In genomic region chr16:75379911-75380847, GRCh38 we compare ENCODE assay signal across 8 cellular contexts. TPM values are rescaled to one million over a fixed set of nuclear protein-coding genes. Genes with fewer than 3 reads are reported as not detected.
A peak's percentile ranks its signal among the peaks of the same experiment; 100 is the strongest.
DNase-seq lines count a peak whose midpoint lies in the region; ATAC-seq and TF ChIP-seq lines count a peak whose summit lies in the region.

No MANE protein-coding gene starts in this region.

- intact Hi-C loops in activated B cell treated with CpG ODN at 0.5 μM for 24 hours (cut with micrococcal nuclease) (loop anchor here (1.0 to 10.0 kb wide), 7 partner anchors 53 to 1810 kb away; partner anchors contain the start of genes CFDP1, CTRB1, GABARAPL2 and MLKL), left colon (cut with DNase I, micrococcal nuclease) (no loop called here), ascending aorta (cut with DNase I) (loop anchor here (5.0 kb wide), 1 partner anchor 38 kb away; no protein-coding TSS in a partner anchor)

- H3K4me3 Mint-ChIP-seq in activated B cell treated with CpG ODN at 0.5 μM for 24 hours, result peak overlapping the region; percentile 48

- no peaks in the 10 kb centered on the region for H3K9me3 ChIP-seq in BLaER1
- no peaks in the 10 kb centered on the region for H3K9me3 ChIP-seq in ascending aorta

- no peak overlapping the region for H3K27ac Mint-ChIP-seq in activated B cell treated with CpG ODN at 0.5 μM for 24 hours

- CTCF ChIA-PET in activated B cell treated with CpG ODN at 0.5 μM for 24 hours (lab: Charles Lee), result interaction anchor here (0.9 to 4.6 kb wide), 6 partner anchors 144 to 269 kb away, joined by 3 to 21 read pairs (median 4); no protein-coding TSS in a partner anchor

- H3K9me3 Mint-ChIP-seq in activated B cell treated with CpG ODN at 0.5 μM for 24 hours, result no peaks in the 10 kb centered on the region

- H3K4me1 ChIP-seq in BLaER1, result peaks cover 18% of the 10 kb centered on the region
- H3K4me1 ChIP-seq in ascending aorta, result peaks cover 0 to 6% of the 10 kb centered on the region in 2 donors

- H3K4me3 ChIP-seq in BLaER1, result no peak overlapping the region
- H3K4me3 ChIP-seq in ascending aorta, result no peak overlapping the region

- ATAC-seq in GM19452 (IDR thresholded peaks at IDR 0.05; ENCODE audit: unreplicated experiment) (peak; percentile 89), HG03432 (IDR thresholded peaks at IDR 0.05; ENCODE audit: unreplicated experiment) (peak; percentile 88), activated B cell treated with CpG ODN at 0.5 μM for 24 hours (ENCODE audit: low read depth) (peak; percentile 97), left colon (no peak)

- TF ChIP-seq CTCF in activated B cell treated with CpG ODN at 0.5 μM for 24 hours (IDR thresholded peaks at IDR 0.05) (no peak), ascending aorta (IDR thresholded peaks at IDR 0.05) (no peak)

- H3K4me1 Mint-ChIP-seq in activated B cell treated with CpG ODN at 0.5 μM for 24 hours, result peaks cover 28% of the 10 kb centered on the region

- peaks cover 70% of the 10 kb centered on the region for H3K27me3 Mint-ChIP-seq in activated B cell treated with CpG ODN at 0.5 μM for 24 hours

- H4K20me1 ChIP-seq in BLaER1, result peaks cover 91% of the 10 kb centered on the region

- DNase-seq in activated B cell treated with CpG ODN at 0.5 μM for 24 hours, result peak; percentile 37
- peak; percentile 28 to 33 for DNase-seq in left colon
- no peak for DNase-seq in ascending aorta (ENCODE audit: low spot score in 2 of 2)
- DNase-seq in NCI-H1417 (lab: John Stamatoyannopoulos, UW), result no peak
- DNase-seq in hepatic stellate cell (ENCODE audit: low spot score), result no peak

- H3K36me3 ChIP-seq in BLaER1, result peaks cover 39% of the 10 kb centered on the region
- H3K36me3 ChIP-seq in ascending aorta, result no peaks in the 10 kb centered on the region

- POLR2A ChIA-PET in activated B cell treated with CpG ODN at 0.5 μM for 24 hours (lab: Charles Lee), result interaction anchor here (0.6 to 1.3 kb wide), 7 partner anchors 54 to 268 kb away, joined by 3 to 8 read pairs (median 4); no protein-coding TSS in a partner anchor

- no peak overlapping the region for H3K27ac ChIP-seq in BLaER1
- H3K27ac ChIP-seq in ascending aorta, result peak overlapping the region in 1 of 2 donors; percentile 23

- H3K4me2 ChIP-seq in BLaER1, result peak overlapping the region; percentile 48

- H3K27me3 ChIP-seq in BLaER1 (no peaks in the 10 kb centered on the region), ascending aorta (no peaks in the 10 kb centered on the region)

- no peak overlapping the region for H3K9ac ChIP-seq in BLaER1

- H3K36me3 Mint-ChIP-seq in activated B cell treated with CpG ODN at 0.5 μM for 24 hours (ENCODE audit: low read depth), result peaks cover 26% of the 10 kb centered on the region

RNA-seq across cellular contexts. Expression of gene CFDP1, which starts 53.1 kb away (rescaled TPM):
- total RNA-seq in activated B cell treated with CpG ODN at 0.5 μM for 24 hours (27.7 and 32.0 TPM in 2 replicates), left colon (100 to 1,000 TPM in 1 of 2 donors, 10 to 100 TPM in 1; 79.8 to 117 TPM), ascending aorta (8.3 TPM)

Comparison
In these comparisons a context has a peak if more than half of its experiments do, and no peak if none do; other contexts are left out.
1. DNase-seq: peak in activated B cell treated with CpG ODN at 0.5 μM for 24 hours (single experiment) and left colon (2 of 2); none in ascending aorta (0 of 2), NCI-H1417 (0 of 3) and hepatic stellate cell (single experiment).
2. intact Hi-C loops: an anchor here in activated B cell treated with CpG ODN at 0.5 μM for 24 hours (1.0 to 10.0 kb wide) and ascending aorta (5.0 kb wide); none called in left colon.